ENCODE assay signal across 32 cellular contexts in the genomic region with DNA sequence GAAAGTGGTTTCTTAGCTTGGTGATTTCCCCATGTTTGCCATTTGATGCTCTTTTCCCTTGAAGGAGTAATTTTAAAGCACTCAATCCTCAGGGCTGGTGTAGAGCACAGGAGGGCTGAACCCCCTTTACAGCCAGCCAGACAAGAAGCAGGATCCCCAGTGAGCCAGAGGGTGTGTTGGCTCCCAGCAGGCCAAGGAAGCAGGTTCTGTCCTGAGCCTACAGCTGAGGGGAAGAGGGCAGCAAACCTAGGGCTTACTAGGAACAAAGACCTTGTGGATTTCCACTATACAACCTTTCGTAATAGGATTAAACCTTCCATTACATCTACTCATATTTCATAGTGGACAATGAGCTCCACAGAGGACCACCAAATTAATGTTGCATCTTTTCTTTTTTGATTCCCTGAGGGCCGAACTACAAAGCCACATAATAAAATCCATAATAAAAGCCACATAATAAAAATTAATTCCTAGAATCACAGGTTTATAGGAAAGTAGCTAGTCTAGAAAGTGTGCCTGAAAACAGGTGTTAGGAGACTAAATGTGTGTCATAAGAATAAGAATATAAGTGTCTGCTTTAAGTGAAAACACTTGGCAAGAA.
"Had no signal": no experiment of that assay in that cellular context is flagged by ENCODE, and none has a peak within 500 bp of the region (broad histone marks: within the 10 kb centered on the region; RNA-seq: fewer than 3 reads in every experiment).

No MANE protein-coding gene starts in this region.

- H3K9me3 Mint-ChIP-seq: activated CD8-positive, alpha-beta T cell treated with anti-CD3 and anti-CD28 coated beads for 36 hours; activated naive CD8-positive, alpha-beta T cell treated with anti-CD3 and anti-CD28 coated beads for 36 hours had no signal

- H3K4me1 Mint-ChIP-seq: activated naive CD8-positive, alpha-beta T cell treated with anti-CD3 and anti-CD28 coated beads for 36 hours; activated T-helper 17 cell treated with anti-CD3 and anti-CD28 coated beads, Interleukin-2, amount 50 U/mL, for 72 hours; central memory CD8-positive, alpha-beta T cell had no signal

- ATAC-seq: activated CD8-positive, alpha-beta T cell treated with anti-CD3 and anti-CD28 coated beads for 36 hours; activated T-cell treated with anti-CD3 and anti-CD28 coated beads, Interleukin-2, amount 50 U/mL, for 72 hours; activated T-helper 17 cell treated with anti-CD3 and anti-CD28 coated beads, Interleukin-2, amount 50 U/mL, for 72 hours had no signal

- H3K4me3 ChIP-seq: cardiac muscle cell, colonic mucosa, PC-9, SJCRH30, SK-N-MC had no signal

- H3K9me3 ChIP-seq: colonic mucosa, SJCRH30 had no signal

- H3K27ac Mint-ChIP-seq: activated CD8-positive, alpha-beta T cell treated with anti-CD3 and anti-CD28 coated beads for 36 hours; activated naive CD8-positive, alpha-beta T cell treated with anti-CD3 and anti-CD28 coated beads for 36 hours; activated T-cell treated with anti-CD3 and anti-CD28 coated beads, Interleukin-2, amount 50 U/mL, for 72 hours; activated T-helper 17 cell treated with anti-CD3 and anti-CD28 coated beads, Interleukin-2, amount 50 U/mL, for 72 hours had no signal

- H3K27me3 ChIP-seq: cardiac muscle cell, colonic mucosa, SJCRH30 had no signal

- H3K36me3 Mint-ChIP-seq: activated naive CD8-positive, alpha-beta T cell treated with anti-CD3 and anti-CD28 coated beads for 36 hours had no signal

- H3K27ac ChIP-seq: cardiac muscle cell, colonic mucosa, PC-9, SJCRH30, SK-N-MC, WERI-Rb-1 had no signal

- H3K27me3 Mint-ChIP-seq: activated CD8-positive, alpha-beta T cell treated with anti-CD3 and anti-CD28 coated beads for 36 hours; central memory CD8-positive, alpha-beta T cell had no signal

- H3K36me3 ChIP-seq: cardiac muscle cell, colonic mucosa, SJCRH30, WERI-Rb-1 had no signal

- H3K4me1 ChIP-seq: colonic mucosa, SJCRH30 had no signal

- DNase-seq: activated CD4-positive, alpha-beta T cell treated with anti-CD3 and anti-CD28 coated beads for 1 hour; activated CD4-positive, alpha-beta T cell treated with anti-CD3 and anti-CD28 coated beads for 48 hours; activated CD4-positive, alpha-beta T cell treated with anti-CD3 and anti-CD28 coated beads, Interleukin-2, amount 50 U/mL, for 4 hours; activated CD4-positive, CD25-positive, alpha-beta regulatory T cell; activated CD8-positive, alpha-beta T cell treated with anti-CD3 and anti-CD28 coated beads for 36 hours; activated effector memory CD4-positive, alpha-beta T cell treated with anti-CD3 and anti-CD28 coated beads, Interleukin-2, amount 50 U/mL, for 16 hours; activated naive CD4-positive, alpha-beta T cell; activated naive CD4-positive, alpha-beta T cell treated with anti-CD3 and anti-CD28 coated beads, Interleukin-2, amount 50 U/mL, for 16 hours; activated naive CD8-positive, alpha-beta T cell treated with anti-CD3 and anti-CD28 coated beads for 36 hours; activated T-cell treated with anti-CD3 and anti-CD28 coated beads, Interleukin-2, amount 50 U/mL, for 1 hour; activated T-cell treated with anti-CD3 and anti-CD28 coated beads, Interleukin-2, amount 50 U/mL, for 72 hours; amniotic stem cell; aorta; colonic mucosa; NCI-H1092 treated with DMSO at 0.1 percent for 48 hours; NCI-H1417; NCI-H1930; NCI-H2081 treated with DMSO at 0.1 percent for 48 hours; NCI-H2171; NCI-H446; NCI-H510A treated with DMSO at 0.1 percent for 48 hours; NCI-H526 treated with DMSO at 0.1 percent for 48 hours; NK-92 treated with Interleukin-12 subunit alpha and Interleukin-12 subunit beta, amount 100 ng/mL, for 24 hours; PC-9; SHP77; SJCRH30; T1000; WERI-Rb-1 had no signal

- H3K4me3 Mint-ChIP-seq: activated CD8-positive, alpha-beta T cell treated with anti-CD3 and anti-CD28 coated beads for 36 hours; activated naive CD8-positive, alpha-beta T cell treated with anti-CD3 and anti-CD28 coated beads for 36 hours; activated T-cell treated with anti-CD3 and anti-CD28 coated beads, Interleukin-2, amount 50 U/mL, for 72 hours; activated T-helper 17 cell treated with anti-CD3 and anti-CD28 coated beads, Interleukin-2, amount 50 U/mL, for 72 hours; central memory CD8-positive, alpha-beta T cell had no signal
